ENCODE assay signal across 9 cellular contexts in genomic region chr3:12947504-12948369, GRCh38.
DNase-seq lines count a peak whose midpoint lies in the region; ATAC-seq and TF ChIP-seq lines count a peak whose summit lies in the region.
"Had no signal": no experiment of that assay in that cellular context is flagged by ENCODE, and none has a peak within 500 bp of the region (broad histone marks: within the 10 kb centered on the region; RNA-seq: fewer than 3 reads in every experiment).

No MANE protein-coding gene starts in this region.

- H3K9me3 ChIP-seq in psoas muscle: no peaks in the 10 kb centered on the region

- DNase-seq in GM03348 (ENCODE audit: low spot score): peak; percentile 87
- DNase-seq in OCI-M1 (lab: John Stamatoyannopoulos, UW): peak; percentile 22
- DNase-seq in epithelial cell of proximal tubule (ENCODE audit: low read depth): no peak
- peak; percentile 76 to 77 for DNase-seq in psoas muscle
- no peak for DNase-seq in putamen (ENCODE audit: low spot score)
- DNase-seq in NCI-H187 (lab: John Stamatoyannopoulos, UW): no peak
- DNase-seq in stimulated activated naive CD4-positive, alpha-beta T cell (lab: John Stamatoyannopoulos, UW): no peak
- DNase-seq in hypothalamus (lab: John Stamatoyannopoulos, UW): no peak
- DNase-seq: stimulated activated CD4-positive, alpha-beta T cell treated with anti-CD3 and anti-CD28 coated beads, Interleukin-2, amount 100 ng/mL, for 24 hours had no signal

- TF ChIP-seq CTCF in epithelial cell of proximal tubule (conservative IDR thresholded peaks at IDR 0.05; ENCODE audit: low read depth, low read length) (peak; percentile 17), psoas muscle (IDR thresholded peaks at IDR 0.05) (peak; percentile 9)

- WGBS in psoas muscle, 3 donors: 64 to 73% (median 71%) methylated on average over 7 of the region's 7 CpGs

- intact Hi-C loops in psoas muscle (cut with DNase I): no loop called here

- ATAC-seq in psoas muscle: no peak

- no peaks in the 10 kb centered on the region for H3K36me3 ChIP-seq in psoas muscle (ENCODE audit: insufficient read depth in 1 of 2, low read depth in 1 of 2)

- H3K27ac ChIP-seq in psoas muscle: peak overlapping the region; percentile 33

- no peaks in the 10 kb centered on the region for H3K27me3 ChIP-seq in psoas muscle (ENCODE audit: insufficient read depth in 3 of 3, low read length in 2 of 3)

- H3K4me1 ChIP-seq in psoas muscle: peaks cover 94% of the 10 kb centered on the region

- H3K4me3 ChIP-seq in epithelial cell of proximal tubule (ENCODE audit: low read depth, low read length) (no peak overlapping the region), psoas muscle (no peak overlapping the region)

Comparison
In these comparisons a context has a peak if more than half of its experiments do, and no peak if none do; other contexts are left out.
1. DNase-seq: peak in GM03348 (single experiment), OCI-M1 (single experiment) and psoas muscle (2 of 2); none in epithelial cell of proximal tubule (single experiment), putamen (single experiment), NCI-H187 (0 of 2), stimulated activated naive CD4-positive, alpha-beta T cell (0 of 6) and hypothalamus (0 of 51).